ENCODE assay signal across 8 cellular contexts in the genomic region with DNA sequence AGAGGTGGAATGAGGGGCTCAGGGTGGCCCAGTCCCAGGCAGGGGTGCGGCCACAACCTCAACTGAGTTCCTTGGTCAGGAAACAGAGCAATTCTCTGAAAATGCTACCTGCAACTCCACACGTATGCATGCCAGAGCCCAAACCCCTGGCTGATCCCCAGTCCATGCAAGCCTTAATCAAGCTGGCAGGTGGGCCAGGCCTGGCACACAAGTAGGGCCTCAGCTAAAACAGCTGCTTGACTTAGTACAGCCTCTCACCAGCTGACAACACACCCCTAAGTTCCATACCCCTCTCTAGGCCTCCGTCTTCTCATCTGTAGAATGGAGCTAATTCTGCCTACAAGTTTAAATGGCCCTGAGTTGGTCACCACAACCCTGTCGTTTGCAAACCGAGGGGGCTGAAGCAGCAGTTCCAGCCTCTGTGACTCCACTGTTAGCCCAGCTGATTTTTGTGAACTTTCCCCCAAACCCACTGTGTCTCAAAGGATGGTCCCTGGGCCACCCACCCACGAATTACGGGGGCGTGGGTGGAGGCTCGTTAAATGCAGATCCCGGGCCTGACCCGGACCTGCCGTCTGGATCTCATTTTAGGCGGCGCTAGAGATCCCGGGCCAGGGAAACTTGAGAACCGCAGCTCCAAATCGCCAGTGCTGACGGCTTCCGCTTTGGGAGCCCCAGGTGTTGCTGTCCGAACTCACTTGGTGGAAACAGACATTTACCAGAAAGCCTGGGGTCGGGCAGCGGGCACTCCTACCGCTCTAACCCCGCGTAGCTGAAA. TPM values are rescaled to one million over a fixed set of nuclear protein-coding genes. Genes with fewer than 3 reads are reported as not detected.
DNase-seq lines count a peak whose midpoint lies in the region; ATAC-seq and TF ChIP-seq lines count a peak whose summit lies in the region.

No MANE protein-coding gene starts in this region.

- H3K36me3 ChIP-seq in GM23338 (ENCODE audit: insufficient read depth): no peaks in the 10 kb centered on the region
- no peaks in the 10 kb centered on the region for H3K36me3 ChIP-seq in Panc1 (ENCODE audit: control insufficient read depth, insufficient read depth, low read length)
- no peaks in the 10 kb centered on the region for H3K36me3 ChIP-seq in endocrine pancreas (ENCODE audit: control insufficient read depth, insufficient read depth, low read length)
- no peaks in the 10 kb centered on the region for H3K36me3 ChIP-seq in thoracic aorta

- H3K36me3 Mint-ChIP-seq in GM23338 (ENCODE audit: low read depth): no peaks in the 10 kb centered on the region; the same call in 2 of the 3 replicates

- H3K9ac ChIP-seq in endocrine pancreas (ENCODE audit: control insufficient read depth, insufficient read depth, low read length): peak overlapping the region; percentile 83

- ATAC-seq in GM23338: peak; percentile 38
- ATAC-seq in Panc1: peak; percentile 46
- peak; percentile 51 for ATAC-seq in thoracic aorta (ENCODE audit: insufficient number of reproducible peaks, low FRiP score, low read depth)

- CTCF ChIA-PET in Panc1 (lab: Charles Lee): no interaction called here

- in situ Hi-C loops in G401 (cut with HindIII; ENCODE audit: low sequenced_read_pairs) (no loop called here), Panc1 (cut with HindIII; ENCODE audit: low pct_unique_long_range_greater_than_20kb, low sequenced_read_pairs) (no loop called here)

- POLR2A ChIA-PET in Panc1 (lab: Charles Lee): no interaction called here

- no peaks in the 10 kb centered on the region for H3K9me2 ChIP-seq in GM23338 (ENCODE audit: insufficient read depth)

- H3K4me1 Mint-ChIP-seq in GM23338: peaks cover 31% of the 10 kb centered on the region

- TF ChIP-seq CTCF in GM23338 (conservative IDR thresholded peaks at IDR 0.05; ENCODE audit: low read depth in 2 of 2): peak; percentile 50 to 51
- peak; percentile 52 for TF ChIP-seq CTCF in Panc1 (IDR thresholded peaks at IDR 0.05)
- TF ChIP-seq CTCF in thoracic aorta (IDR thresholded peaks at IDR 0.05): no peak

- peak overlapping the region; percentile 79 for H3K4me3 Mint-ChIP-seq in GM23338

- 0 out of 2 replicates have a peak, but pooled peaks cover 5% of the 10 kb centered on the region for H3F3A ChIP-seq in GM23338 (replicated peaks; ENCODE audit: low read depth)

- H3K27ac ChIP-seq in GM23338 (ENCODE audit: low read depth) (0 out of 2 replicates have a peak overlapping the region, but pooled peaks have one; percentile 69), Panc1 (ENCODE audit: low read length) (peak overlapping the region; percentile 88), thoracic aorta (peak overlapping the region in 1 of 2 donors; percentile 34)

- no peaks in the 10 kb centered on the region for H3K9me3 ChIP-seq in Panc1 (ENCODE audit: control insufficient read depth, insufficient read depth, low read depth, low read length)
- no peaks in the 10 kb centered on the region for H3K9me3 ChIP-seq in endocrine pancreas (ENCODE audit: control insufficient read depth, low read length)
- no peaks in the 10 kb centered on the region for H3K9me3 ChIP-seq in thoracic aorta

- no TSS peak for BruUV-seq in Panc1 (replicated peaks; lab: Mats Ljungman, UMichigan)

- H3K4me2 ChIP-seq in GM23338: peak overlapping the region; percentile 80

- intact Hi-C loops in Panc1 (cut with micrococcal nuclease; ENCODE audit: unreplicated experiment): no loop called here

- H2AFZ ChIP-seq in GM23338: peak overlapping the region; percentile 94

- H3K9me3 Mint-ChIP-seq in GM23338: no peaks in the 10 kb centered on the region

- H4K20me1 ChIP-seq in GM23338 (replicated peaks; ENCODE audit: insufficient read depth): no peaks in the 10 kb centered on the region

- H3K79me2 ChIP-seq in GM23338 (replicated peaks; ENCODE audit: insufficient read depth): peaks cover 7% of the 10 kb centered on the region; the same call in 1 of the 2 replicates

- H3K27ac Mint-ChIP-seq in GM23338: peak overlapping the region; percentile 75; the same call in 1 of the 2 replicates

- peak overlapping the region; percentile 83 for H3K4me3 ChIP-seq in GM23338
- peak overlapping the region; percentile 60 to 73 for H3K4me3 ChIP-seq in Panc1 (ENCODE audit: low read depth in 2 of 2, low read length in 2 of 2)
- H3K4me3 ChIP-seq in endocrine pancreas (ENCODE audit: control insufficient read depth, insufficient read depth, low read length): no peak overlapping the region
- peak overlapping the region; percentile 82 for H3K4me3 ChIP-seq in thoracic aorta

- H3K4me1 ChIP-seq in GM23338 (ENCODE audit: insufficient read depth) (peaks cover 15% of the 10 kb centered on the region), Panc1 (ENCODE audit: control insufficient read depth, insufficient read depth, low read length) (peaks cover 51% of the 10 kb centered on the region), endocrine pancreas (ENCODE audit: control insufficient read depth, insufficient read depth, low read length) (no peaks in the 10 kb centered on the region), thoracic aorta (ENCODE audit: control insufficient read depth in 1 of 2, low read depth in 2 of 2) (peaks cover 3 to 21% of the 10 kb centered on the region in 2 donors)

- H3K27me3 ChIP-seq in GM23338 (ENCODE audit: insufficient read depth) (peaks cover 20% of the 10 kb centered on the region), Panc1 (ENCODE audit: control insufficient read depth, insufficient read depth, low read length) (no peaks in the 10 kb centered on the region), endocrine pancreas (ENCODE audit: control insufficient read depth, insufficient read depth, low read length) (no peaks in the 10 kb centered on the region), thoracic aorta (replicated peaks; ENCODE audit: insufficient read depth) (no peaks in the 10 kb centered on the region)

- DNase-seq in G401 (ENCODE audit: low spot score) (peak; percentile 69), GM23338 (ENCODE audit: low spot score) (peak; percentile 92), Panc1 (ENCODE audit: low read depth, low spot score) (no peak), medulla oblongata (ENCODE audit: extremely low spot score) (peak; percentile 65), thoracic aorta (ENCODE audit: low spot score) (no peak), NOMO-1 treated with dmso at 0.1 percent for 144 hours (lab: John Stamatoyannopoulos, UW; ENCODE audit: unreplicated experiment) (no peak)
- no peak for DNase-seq in activated CD4-positive, alpha-beta T cell treated with anti-CD3 and anti-CD28 coated beads, Interleukin-2, amount 50 U/mL, for 1 hour

- H3K27me3 Mint-ChIP-seq in GM23338 (ENCODE audit: insufficient read depth, low read depth, poor library complexity): peaks cover 23% of the 10 kb centered on the region

TF ChIP-seq in GM23338, 12 proteins besides CTCF, POLR2A, EP300 and RAD21:
- TF ChIP-seq EZH2 (IDR thresholded peaks at IDR 0.05; ENCODE audit: low read depth, unreplicated experiment) (no peak), POLR2AphosphoS5 (IDR thresholded peaks at IDR 0.05; ENCODE audit: low read depth) (peak; percentile 55; the same call in 1 of the 2 replicates)

RNA-seq across cellular contexts. Expression of a gene that starts 0.9 kb away (rescaled TPM):
- 5.6 and 7.9 TPM in 2 replicates for total RNA-seq in G401 (2014; rRNA removed; shearing (Covaris generic))
- 6.6 and 31.4 TPM in 2 replicates for total RNA-seq in GM23338 (2014; rRNA removed; shearing (Covaris generic))
- polyA plus RNA-seq in GM23338 (2016; fragmentation: Nextera tagmentation; extraction: Ambion mirVana): 2.3 and 2.5 TPM in 2 replicates
- total RNA-seq in Panc1 (2021; ENCODE audit: unreplicated experiment) (24.1 TPM), thoracic aorta (1 to 10 TPM in 1 of 2 donors, under 1 TPM in 1; 0.68 to 8.4 TPM)
- polyA plus RNA-seq in Panc1 (2012; ENCODE audit: insufficient read length): 21.0 TPM

RNA-seq across cellular contexts. Expression of a gene that starts 1.1 kb away (rescaled TPM):
- total RNA-seq in G401 (2014; rRNA removed; shearing (Covaris generic)): 0.12 and 0.54 TPM in 2 replicates
- total RNA-seq in GM23338 (2014; rRNA removed; shearing (Covaris generic)): 5.7 and 8.3 TPM in 2 replicates
- 6.4 and 6.9 TPM in 2 replicates for polyA plus RNA-seq in GM23338 (2016; fragmentation: Nextera tagmentation; extraction: Ambion mirVana)
- 15.9 TPM for total RNA-seq in Panc1 (2021; ENCODE audit: unreplicated experiment)
- 10.6 TPM for polyA plus RNA-seq in Panc1 (2012; ENCODE audit: insufficient read length)
- total RNA-seq in thoracic aorta: 1 to 10 TPM in 1 of 2 donors, not detected in 1; 2.3 TPM

RNA-seq across cellular contexts. Expression of a gene that starts 36.7 kb away (rescaled TPM):
- total RNA-seq in G401 (2014; rRNA removed; shearing (Covaris generic)): 26.3 and 41.7 TPM in 2 replicates
- total RNA-seq in GM23338 (2014; rRNA removed; shearing (Covaris generic)): 23.0 and 25.7 TPM in 2 replicates
- 16.2 and 19.8 TPM in 2 replicates for polyA plus RNA-seq in GM23338 (2016; fragmentation: Nextera tagmentation; extraction: Ambion mirVana)
- total RNA-seq in Panc1 (2021; ENCODE audit: unreplicated experiment): 26.2 TPM
- 20.2 TPM for polyA plus RNA-seq in Panc1 (2012; ENCODE audit: insufficient read length)
- total RNA-seq in thoracic aorta: 10 to 100 TPM; 13.1 to 22.8 TPM

RNA-seq across cellular contexts. Expression of a gene that starts 46.4 kb away (rescaled TPM):
- 45.9 and 68.5 TPM in 2 replicates for total RNA-seq in G401 (2014; rRNA removed; shearing (Covaris generic))
- 21.4 and 26.4 TPM in 2 replicates for total RNA-seq in GM23338 (2014; rRNA removed; shearing (Covaris generic))
- 168 and 182 TPM in 2 replicates for polyA plus RNA-seq in GM23338 (2016; fragmentation: Nextera tagmentation; extraction: Ambion mirVana)
- total RNA-seq in Panc1 (2021; ENCODE audit: unreplicated experiment) (16.3 TPM), thoracic aorta (10 to 100 TPM; 22.6 to 36.8 TPM)
- polyA plus RNA-seq in Panc1 (2012; ENCODE audit: insufficient read length): 19.9 TPM

Comparison
In these comparisons a context has a peak if more than half of its experiments do, and no peak if none do; other contexts are left out.
1. DNase-seq: peak in G401 (single experiment), GM23338 (single experiment) and medulla oblongata (single experiment); none in Panc1 (single experiment), thoracic aorta (single experiment), NOMO-1 treated with dmso at 0.1 percent for 144 hours (single experiment) and activated CD4-positive, alpha-beta T cell treated with anti-CD3 and anti-CD28 coated beads, Interleukin-2, amount 50 U/mL, for 1 hour (single experiment).
2. Peak in every context shown above with its lines, with median percentiles within 50 percentile points of each other: ATAC-seq.